ENCODE assay signal across 1 cellular context in the genomic region with DNA sequence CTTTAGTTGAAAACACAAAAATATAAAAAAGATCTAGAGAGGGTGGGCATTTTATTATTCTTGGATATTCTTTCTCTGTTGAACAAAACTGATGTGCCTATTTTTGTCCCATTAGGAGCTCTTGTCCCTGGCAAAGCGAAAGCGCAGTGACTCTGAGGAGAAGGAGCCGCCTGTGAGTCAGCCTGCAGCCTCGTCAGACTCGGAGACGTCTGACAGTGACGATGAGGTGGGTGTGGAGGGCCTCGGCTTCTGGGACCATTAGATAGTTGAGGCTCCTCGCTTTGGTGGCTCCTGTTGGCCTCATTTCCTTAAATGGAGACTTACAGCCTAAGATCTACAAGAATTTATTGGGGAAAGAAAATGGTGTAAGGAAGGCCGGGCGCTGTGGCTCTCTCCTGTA.
TF ChIP-seq lines count a peak whose summit lies in the region.

No MANE protein-coding gene starts in this region.

TF ChIP-seq in K562, 482 proteins besides CTCF, POLR2A, EP300 and RAD21 (continued from another document):
- peak; percentile 71 for TF ChIP-seq ATF3 (IDR thresholded peaks at IDR 0.05)
- no peak for TF ChIP-seq ATF3 (CRISPR knock-in tag; conservative IDR thresholded peaks at IDR 0.05)
- TF ChIP-seq FOSL1 (tag; conservative IDR thresholded peaks at IDR 0.05) = peak; percentile 65
- peak; percentile 20 for TF ChIP-seq TAF1 (IDR thresholded peaks at IDR 0.05; ENCODE audit: control insufficient read depth, extremely low read depth, insufficient read depth, low read length, severe bottlenecking)
- TF ChIP-seq, protein P1, sequence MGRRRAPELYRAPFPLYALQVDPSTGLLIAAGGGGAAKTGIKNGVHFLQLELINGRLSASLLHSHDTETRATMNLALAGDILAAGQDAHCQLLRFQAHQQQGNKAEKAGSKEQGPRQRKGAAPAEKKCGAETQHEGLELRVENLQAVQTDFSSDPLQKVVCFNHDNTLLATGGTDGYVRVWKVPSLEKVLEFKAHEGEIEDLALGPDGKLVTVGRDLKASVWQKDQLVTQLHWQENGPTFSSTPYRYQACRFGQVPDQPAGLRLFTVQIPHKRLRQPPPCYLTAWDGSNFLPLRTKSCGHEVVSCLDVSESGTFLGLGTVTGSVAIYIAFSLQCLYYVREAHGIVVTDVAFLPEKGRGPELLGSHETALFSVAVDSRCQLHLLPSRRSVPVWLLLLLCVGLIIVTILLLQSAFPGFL (CRISPR knock-in tag; IDR thresholded peaks at IDR 0.05) = no peak
- peak; percentile 47; the same call in 1 of the 2 replicates for TF ChIP-seq CREB1 (IDR thresholded peaks at IDR 0.05)
- no peak for TF ChIP-seq CREB1 (CRISPR knock-in tag; IDR thresholded peaks at IDR 0.05)
- 0 out of 4 replicates have a peak, but pooled peaks of 1 of the 2 experiments have one; percentile 20 for TF ChIP-seq MNT (conservative IDR thresholded peaks at IDR 0.05)
- TF ChIP-seq ATF1 (CRISPR knock-in tag; IDR thresholded peaks at IDR 0.05) = no peak
- TF ChIP-seq ATF1 (tag; IDR thresholded peaks at IDR 0.05) = peak; percentile 47
- peak; percentile 61; the same call in 1 of the 2 replicates for TF ChIP-seq TCF3 (CRISPR knock-in tag; IDR thresholded peaks at IDR 0.05)
- no peak for TF ChIP-seq E2F5 (CRISPR knock-in tag; IDR thresholded peaks at IDR 0.05)
- peak; percentile 69; the same call in 1 of the 2 replicates for TF ChIP-seq JUND (IDR thresholded peaks at IDR 0.05; ENCODE audit: borderline replicate concordance, low read depth, low read length)
- no peak; the same call in 2 of the 3 replicates for TF ChIP-seq JUND (tag; IDR thresholded peaks at IDR 0.05; ENCODE audit: borderline replicate concordance, low read depth, low read length)
- TF ChIP-seq CBFA2T3 (IDR thresholded peaks at IDR 0.05) = peak; percentile 45; the same call in 1 of the 2 replicates
- 0 out of 2 replicates have a peak, but pooled peaks have one; percentile 34 for TF ChIP-seq EHMT2 (IDR thresholded peaks at IDR 0.05)
